Comparison of ENCODE assay signal across 22 cellular contexts in genomic region chr5:32355694-32356093, GRCh38.
"Had no signal": no experiment of that assay in that cellular context is flagged by ENCODE, and none has a peak within 500 bp of the region (broad histone marks: within the 10 kb centered on the region; RNA-seq: fewer than 3 reads in every experiment).

No MANE protein-coding gene starts in this region.

- H3K4me1 Mint-ChIP-seq: brain; naive thymus-derived CD4-positive, alpha-beta T cell; neural progenitor cell; stimulated activated memory B cell treated with anti-CD40 and anti-IgM and Interleukin-4, amounts not matched to agents 10 μg/mL and 1 μg/mL and 100 μg/mL, for 72 hours had no signal

- DNase-seq: activated CD4-positive, alpha-beta T cell treated with anti-CD3 and anti-CD28 coated beads for 36 hours; activated CD4-positive, alpha-beta T cell treated with anti-CD3 and anti-CD28 coated beads, Interleukin-2, amount 50 U/mL, for 4 hours; activated effector memory CD4-positive, alpha-beta T cell treated with Interleukin-2 at 50 U/mL for 16 hours; activated naive CD4-positive, alpha-beta T cell treated with anti-CD3 and anti-CD28 coated beads for 36 hours; activated T-cell treated with anti-CD3 and anti-CD28 coated beads, Interleukin-2, amount 50 U/mL, for 72 hours; caudate nucleus; dermis blood vessel endothelial cell; effector CD8-positive, alpha-beta T cell; erythroblast; head of caudate nucleus; naive thymus-derived CD4-positive, alpha-beta T cell; sigmoid colon; stimulated activated CD4-positive, alpha-beta T cell treated with anti-CD3 and anti-CD28 coated beads, Interleukin-15, amount 100 ng/mL, for 24 hours; WERI-Rb-1 had no signal

- H3K27me3 Mint-ChIP-seq: activated CD4-positive, alpha-beta T cell treated with anti-CD3 and anti-CD28 coated beads for 36 hours; brain; naive thymus-derived CD4-positive, alpha-beta T cell; stimulated activated memory B cell treated with anti-CD40 and anti-IgM and Interleukin-4, amounts not matched to agents 10 μg/mL and 1 μg/mL and 100 μg/mL, for 72 hours; type B pancreatic cell had no signal

- ATAC-seq: activated CD4-positive, alpha-beta T cell treated with anti-CD3 and anti-CD28 coated beads for 36 hours; activated T-cell treated with anti-CD3 and anti-CD28 coated beads, Interleukin-2, amount 50 U/mL, for 72 hours; gastroesophageal sphincter; naive thymus-derived CD4-positive, alpha-beta T cell; stimulated activated memory B cell treated with anti-CD40 and anti-IgM and Interleukin-4, amounts not matched to agents 10 μg/mL and 1 μg/mL and 100 μg/mL, for 72 hours had no signal

- H3K4me3 ChIP-seq: gastroesophageal sphincter, lung, neural progenitor cell, sigmoid colon, smooth muscle cell, vagina had no signal

- H3K9me3 Mint-ChIP-seq: activated naive CD4-positive, alpha-beta T cell treated with anti-CD3 and anti-CD28 coated beads for 36 hours; activated T-cell treated with anti-CD3 and anti-CD28 coated beads, Interleukin-2, amount 50 U/mL, for 72 hours; brain; naive thymus-derived CD4-positive, alpha-beta T cell; neural progenitor cell; stimulated activated memory B cell treated with anti-CD40 and anti-IgM and Interleukin-4, amounts not matched to agents 10 μg/mL and 1 μg/mL and 100 μg/mL, for 72 hours; type B pancreatic cell had no signal

- H3K4me3 Mint-ChIP-seq: activated CD4-positive, alpha-beta T cell treated with anti-CD3 and anti-CD28 coated beads for 36 hours; activated naive CD4-positive, alpha-beta T cell treated with anti-CD3 and anti-CD28 coated beads for 36 hours; activated T-cell treated with anti-CD3 and anti-CD28 coated beads, Interleukin-2, amount 50 U/mL, for 72 hours; brain; naive thymus-derived CD4-positive, alpha-beta T cell; neural progenitor cell; stimulated activated memory B cell treated with anti-CD40 and anti-IgM and Interleukin-4, amounts not matched to agents 10 μg/mL and 1 μg/mL and 100 μg/mL, for 72 hours; type B pancreatic cell had no signal

- H3K27ac Mint-ChIP-seq: activated CD4-positive, alpha-beta T cell treated with anti-CD3 and anti-CD28 coated beads for 36 hours; activated naive CD4-positive, alpha-beta T cell treated with anti-CD3 and anti-CD28 coated beads for 36 hours; activated T-cell treated with anti-CD3 and anti-CD28 coated beads, Interleukin-2, amount 50 U/mL, for 72 hours; brain; neural progenitor cell; stimulated activated memory B cell treated with anti-CD40 and anti-IgM and Interleukin-4, amounts not matched to agents 10 μg/mL and 1 μg/mL and 100 μg/mL, for 72 hours; type B pancreatic cell had no signal
